ENCODE assay signal across 17 cellular contexts in the genomic region with DNA sequence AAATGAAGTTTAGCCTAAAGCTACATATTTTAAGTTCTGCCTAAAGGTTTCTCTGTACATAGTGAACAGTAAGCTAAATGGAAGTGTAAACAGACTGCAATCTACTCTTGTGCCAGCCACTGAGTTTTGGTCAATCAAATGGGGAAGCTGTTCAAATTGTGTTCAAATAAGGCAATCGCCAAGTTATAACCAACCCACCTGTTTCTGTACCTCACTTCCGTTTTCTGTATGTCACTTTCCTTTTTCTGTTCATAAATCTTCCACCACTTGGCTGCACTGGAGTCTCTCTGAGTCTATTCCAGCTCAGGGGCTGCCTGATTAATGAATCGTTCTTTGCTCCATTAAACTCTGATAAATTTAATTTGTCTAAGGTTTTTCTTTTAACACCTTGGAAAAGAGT. TPM values are rescaled to one million over a fixed set of nuclear protein-coding genes. Genes with fewer than 3 reads are reported as not detected.
DNase-seq lines count a peak whose midpoint lies in the region; ATAC-seq and TF ChIP-seq lines count a peak whose summit lies in the region.
"Had no signal": no experiment of that assay in that cellular context is flagged by ENCODE, and none has a peak within 500 bp of the region (broad histone marks: within the 10 kb centered on the region; RNA-seq: fewer than 3 reads in every experiment).

No MANE protein-coding gene starts in this region.

- no peak overlapping the region for H2AFZ ChIP-seq in PC-9

- H3K4me3 ChIP-seq in PC-9 = no peak overlapping the region
- H3K4me3 ChIP-seq: BLaER1 treated with 17β-estradiol and CSF1 and Interleukin-3, amounts not matched to agents 10 nM and 100 nM; right atrium auricular region; tibial artery had no signal

- no peaks in the 10 kb centered on the region for H3K79me2 ChIP-seq in PC-9 (ENCODE audit: low read depth)

- H3K27me3 ChIP-seq in PC-9 (ENCODE audit: insufficient read depth, low read depth) = no peaks in the 10 kb centered on the region
- H3K27me3 ChIP-seq: BLaER1 treated with 17β-estradiol and CSF1 and Interleukin-3, amounts not matched to agents 10 nM and 100 nM; right atrium auricular region; tibial artery had no signal

- H3K27ac Mint-ChIP-seq in IgD-negative memory B cell (peak overlapping the region; percentile 65 to 94 (median 76)), memory B cell (peak overlapping the region; percentile 96), Calu3 (ENCODE audit: unreplicated experiment) (no peak overlapping the region)

- H3K4me3 Mint-ChIP-seq in IgD-negative memory B cell (peak overlapping the region in 3 of 4 donors; percentile 5 to 79 (median 26)), memory B cell (peak overlapping the region; percentile 47), Calu3 (ENCODE audit: low read depth, unreplicated experiment) (no peak overlapping the region)
- H3K4me3 Mint-ChIP-seq: neural crest cell had no signal

- CTCF ChIA-PET in PC-9 (lab: Charles Lee) = no interaction called here
- CTCF ChIA-PET in Calu3 (lab: Charles Lee) = no interaction called here

- TF ChIP-seq POLR2A in GM15510 (IDR thresholded peaks at IDR 0.05; ENCODE audit: borderline replicate concordance, extremely low read depth, insufficient read length) = peak; percentile 32

- no peaks in the 10 kb centered on the region for H3K9me2 ChIP-seq in PC-9 (ENCODE audit: insufficient read depth)

- peak overlapping the region; percentile 39; the same call in 1 of the 2 replicates for H3K4me2 ChIP-seq in PC-9
- H3K4me2 ChIP-seq: BLaER1 treated with 17β-estradiol and CSF1 and Interleukin-3, amounts not matched to agents 10 nM and 100 nM had no signal

- H4K20me1 ChIP-seq in PC-9 (ENCODE audit: insufficient read depth) = no peaks in the 10 kb centered on the region
- H4K20me1 ChIP-seq: BLaER1 treated with 17β-estradiol and CSF1 and Interleukin-3, amounts not matched to agents 10 nM and 100 nM had no signal

- H3K9me3 Mint-ChIP-seq in IgD-negative memory B cell (peaks cover 0 to 4% (median 4%) of the 10 kb centered on the region in 3 donors), memory B cell (peaks cover 3% of the 10 kb centered on the region), Calu3 (ENCODE audit: low read depth, unreplicated experiment) (no peaks in the 10 kb centered on the region)
- H3K9me3 Mint-ChIP-seq: neural crest cell had no signal

- H3F3A ChIP-seq in PC-9 (ENCODE audit: insufficient read depth, low read depth) = peaks cover 19% of the 10 kb centered on the region

- peak; percentile 72 for ATAC-seq in memory B cell (ENCODE audit: low read depth)
- ATAC-seq in GM18909 (IDR thresholded peaks at IDR 0.05; ENCODE audit: poor library complexity, unreplicated experiment) = no peak

- BruUV-seq in PC-9 (replicated peaks; lab: Mats Ljungman, UMichigan) (no TSS peak), Calu3 (replicated peaks; lab: Mats Ljungman, UMichigan) (no TSS peak)

- H3K27me3 Mint-ChIP-seq in IgD-negative memory B cell (peaks cover 2% of the 10 kb centered on the region), memory B cell (no peaks in the 10 kb centered on the region), Calu3 (ENCODE audit: unreplicated experiment) (no peaks in the 10 kb centered on the region)

- peaks cover 24 to 30% (median 27%) of the 10 kb centered on the region in 3 donors for H3K4me1 Mint-ChIP-seq in IgD-negative memory B cell
- H3K4me1 Mint-ChIP-seq in memory B cell = peaks cover 20% of the 10 kb centered on the region
- H3K4me1 Mint-ChIP-seq in Calu3 (ENCODE audit: low read depth, unreplicated experiment) = peaks cover 32% of the 10 kb centered on the region
- H3K4me1 Mint-ChIP-seq: neural crest cell had no signal

- POLR2A ChIA-PET in PC-9 (lab: Charles Lee; ENCODE audit: unreplicated experiment) = interaction anchor here (0.5 kb wide), 1 partner anchor 50 kb away, joined by 5 read pairs; no protein-coding TSS in a partner anchor

- DNase-seq in PC-9 = no peak
- DNase-seq in memory B cell (ENCODE audit: low spot score in 2 of 2) = peak in 1 of 2 donors; percentile 44
- DNase-seq in Calu3 = no peak
- no peak for DNase-seq in superior temporal gyrus (ENCODE audit: extremely low spot score)
- DNase-seq: activated CD4-positive, CD25-positive, alpha-beta regulatory T cell treated with anti-CD3 and anti-CD28 coated beads, Interleukin-2, amount 50 U/mL, for 72 hours; caudate nucleus; DMS79 treated with DMSO at 0.1 percent for 48 hours; GOT3; mammary epithelial cell; NCI-H2029 treated with DMSO at 0.1 percent for 48 hours; tibial artery had no signal

- H3K36me3 Mint-ChIP-seq in IgD-negative memory B cell = peaks cover 3% of the 10 kb centered on the region
- peaks cover 4% of the 10 kb centered on the region for H3K36me3 Mint-ChIP-seq in memory B cell
- no peaks in the 10 kb centered on the region for H3K36me3 Mint-ChIP-seq in Calu3 (ENCODE audit: insufficient read depth, unreplicated experiment)

- no peaks in the 10 kb centered on the region for H3K9me3 ChIP-seq in PC-9 (ENCODE audit: insufficient read depth, low read depth)
- H3K9me3 ChIP-seq: BLaER1 treated with 17β-estradiol and CSF1 and Interleukin-3, amounts not matched to agents 10 nM and 100 nM; right atrium auricular region; tibial artery had no signal

- no peaks in the 10 kb centered on the region for H3K36me3 ChIP-seq in PC-9 (ENCODE audit: low read depth)
- H3K36me3 ChIP-seq: BLaER1 treated with 17β-estradiol and CSF1 and Interleukin-3, amounts not matched to agents 10 nM and 100 nM; right atrium auricular region; tibial artery had no signal

- no peak for TF ChIP-seq CTCF in PC-9 (conservative IDR thresholded peaks at IDR 0.05)
- no peak for TF ChIP-seq CTCF in Calu3 (IDR thresholded peaks at IDR 0.05; ENCODE audit: unreplicated experiment)

- intact Hi-C loops in PC-9 (cut with micrococcal nuclease; ENCODE audit: unreplicated experiment) (no loop called here), Calu3 (cut with micrococcal nuclease; ENCODE audit: unreplicated experiment) (no loop called here)

- peak overlapping the region; percentile 67; the same call in 1 of the 2 replicates for H3K27ac ChIP-seq in PC-9
- H3K27ac ChIP-seq: BLaER1 treated with 17β-estradiol and CSF1 and Interleukin-3, amounts not matched to agents 10 nM and 100 nM; right atrium auricular region; tibial artery had no signal

- peaks cover 79% of the 10 kb centered on the region for H3K4me1 ChIP-seq in PC-9 (replicated peaks; ENCODE audit: insufficient read depth)
- H3K4me1 ChIP-seq: right atrium auricular region, tibial artery had no signal

RNA-seq across cellular contexts. Expression of a gene that starts 10.8 kb away (rescaled TPM):
- 23.6 TPM for polyA plus RNA-seq in IgD-negative memory B cell
- total RNA-seq in PC-9 (2021) (24.1 and 41.4 TPM in 2 replicates), Calu3 (2022) (17.2 and 18.6 TPM in 2 replicates)
